ENCODE assay signal across 16 cellular contexts in genomic region chr18:36871801-36872200, GRCh38. TPM values are rescaled to one million over a fixed set of nuclear protein-coding genes. Genes with fewer than 3 reads are reported as not detected.
DNase-seq lines count a peak whose midpoint lies in the region; ATAC-seq and TF ChIP-seq lines count a peak whose summit lies in the region.
"Had no signal": no experiment of that assay in that cellular context is flagged by ENCODE, and none has a peak within 500 bp of the region (broad histone marks: within the 10 kb centered on the region; RNA-seq: fewer than 3 reads in every experiment).

No MANE protein-coding gene starts in this region.

- H4K8ac ChIP-seq in mesendoderm (ENCODE audit: low read depth, low read length), result no peak overlapping the region

- H3K79me2 ChIP-seq in GM23338 (replicated peaks; ENCODE audit: insufficient read depth) (no peaks in the 10 kb centered on the region), mesendoderm (ENCODE audit: control insufficient read depth, insufficient read depth, low read length) (no peaks in the 10 kb centered on the region)

- H3K9ac ChIP-seq in mesendoderm (ENCODE audit: low read length), result no peak overlapping the region

- H3K56ac ChIP-seq in mesendoderm (ENCODE audit: low read length), result no peak overlapping the region

- H3K4me1 ChIP-seq in GM23338 (ENCODE audit: insufficient read depth) (no peaks in the 10 kb centered on the region), mesendoderm (ENCODE audit: control insufficient read depth, low read depth, low read length) (no peaks in the 10 kb centered on the region)

- H3K4me1 Mint-ChIP-seq in GM23338 (peaks cover 15% of the 10 kb centered on the region), WTC11 (peaks cover 13% of the 10 kb centered on the region)
- peaks cover 8% of the 10 kb centered on the region for H3K4me1 Mint-ChIP-seq in stimulated activated effector memory CD8-positive, alpha-beta T cell treated with anti-CD3 and anti-CD28 coated beads, Interleukin-12 subunit alpha, Interleukin-12 subunit beta, amount 100 ng/mL, for 72 hours

- no peaks in the 10 kb centered on the region for H3F3A ChIP-seq in GM23338 (replicated peaks; ENCODE audit: low read depth)

- H3K27ac Mint-ChIP-seq in GM23338 (peak overlapping the region; percentile 68; the same call in 1 of the 2 replicates), WTC11 (0 out of 2 replicates have a peak overlapping the region, but pooled peaks have one; percentile 23)
- peak overlapping the region; percentile 0 for H3K27ac Mint-ChIP-seq in stimulated activated effector memory CD8-positive, alpha-beta T cell treated with anti-CD3 and anti-CD28 coated beads, Interleukin-12 subunit alpha, Interleukin-12 subunit beta, amount 100 ng/mL, for 72 hours
- H3K27ac Mint-ChIP-seq: B cell; CD4-positive, alpha-beta T cell; HFFc6 had no signal

- H3K36me3 ChIP-seq in GM23338 (ENCODE audit: insufficient read depth) (no peaks in the 10 kb centered on the region), mesendoderm (ENCODE audit: control insufficient read depth, insufficient read depth, low read length) (no peaks in the 10 kb centered on the region)

- no peak overlapping the region for H4K5ac ChIP-seq in mesendoderm (ENCODE audit: low read length)

- no peak overlapping the region for H3K27ac ChIP-seq in GM23338 (ENCODE audit: low read depth)
- no peak overlapping the region for H3K27ac ChIP-seq in mesendoderm (ENCODE audit: low read depth, low read length)

- TF ChIP-seq CTCF in GM23338 (conservative IDR thresholded peaks at IDR 0.05; ENCODE audit: low read depth in 2 of 2) (no peak), WTC11 (IDR thresholded peaks at IDR 0.05) (no peak)

- no peak overlapping the region for H2BK15ac ChIP-seq in mesendoderm (replicated peaks; ENCODE audit: low read depth)

- DNase-seq in GM23338 (ENCODE audit: low spot score) (peak; percentile 12), WTC11 (ENCODE audit: low spot score) (no peak), mesendoderm (peak; percentile 53), cerebellum (ENCODE audit: low spot score) (no peak), HuH-7.5 (ENCODE audit: low spot score) (no peak)
- DNase-seq in stimulated activated effector memory CD8-positive, alpha-beta T cell treated with anti-CD3 and anti-CD28 coated beads, Interleukin-12 subunit alpha, Interleukin-12 subunit beta, amount 100 ng/mL, for 72 hours (ENCODE audit: low spot score in 2 of 2), result no peak
- DNase-seq: C1 segment of cervical spinal cord; Calu3; CD4-positive, alpha-beta T cell; DMS 273 treated with DMSO at 0.1 percent for 48 hours; HCEC 1CT; HFFc6 had no signal

- H3K23ac ChIP-seq in mesendoderm (ENCODE audit: low read length), result no peak overlapping the region

- H3K27me3 Mint-ChIP-seq in GM23338 (ENCODE audit: insufficient read depth, low read depth, poor library complexity) (no peaks in the 10 kb centered on the region), WTC11 (ENCODE audit: low read depth) (no peaks in the 10 kb centered on the region)
- H3K27me3 Mint-ChIP-seq: B cell; CD4-positive, alpha-beta T cell had no signal

- WGBS in mesendoderm (ENCODE audit: extremely low coverage, insufficient coverage, low lambda C conversion rate), result no CpG with 5 or more reads among the region's 3 CpGs

- H3K4ac ChIP-seq in mesendoderm (ENCODE audit: low read depth, low read length), result no peak overlapping the region

- H3K4me2 ChIP-seq in GM23338, result no peak overlapping the region
- no peak overlapping the region for H3K4me2 ChIP-seq in mesendoderm (ENCODE audit: low read length)

- H3K79me1 ChIP-seq in mesendoderm (ENCODE audit: low read length), result no peaks in the 10 kb centered on the region

- H3K9me3 Mint-ChIP-seq in GM23338, result peaks cover 10% of the 10 kb centered on the region; the same call in 2 of the 3 replicates
- H3K9me3 Mint-ChIP-seq in WTC11, result peaks cover 18% of the 10 kb centered on the region
- H3K9me3 Mint-ChIP-seq in stimulated activated effector memory CD8-positive, alpha-beta T cell treated with anti-CD3 and anti-CD28 coated beads, Interleukin-12 subunit alpha, Interleukin-12 subunit beta, amount 100 ng/mL, for 72 hours, result no peaks in the 10 kb centered on the region

- no peak overlapping the region for H2AFZ ChIP-seq in GM23338

- no peak overlapping the region for H2BK120ac ChIP-seq in mesendoderm (ENCODE audit: low read depth, low read length)

- no peaks in the 10 kb centered on the region for H4K20me1 ChIP-seq in GM23338 (replicated peaks; ENCODE audit: insufficient read depth)

- no peak for ATAC-seq in GM23338
- no peak for ATAC-seq in WTC11
- no peak for ATAC-seq in stimulated activated effector memory CD8-positive, alpha-beta T cell treated with anti-CD3 and anti-CD28 coated beads, Interleukin-12 subunit alpha, Interleukin-12 subunit beta, amount 100 ng/mL, for 72 hours
- ATAC-seq in GM18858 (IDR thresholded peaks at IDR 0.05; ENCODE audit: unreplicated experiment), result no peak
- ATAC-seq: GM12878, HepG2 had no signal

- CTCF ChIA-PET in WTC11 (lab: Charles Lee), result interaction anchor here (1.1 kb wide), 1 partner anchor 30 kb away, joined by 3 read pairs; no protein-coding TSS in a partner anchor

- H3K9me2 ChIP-seq in GM23338 (ENCODE audit: insufficient read depth), result no peaks in the 10 kb centered on the region

- no peak overlapping the region for H2AK5ac ChIP-seq in mesendoderm (ENCODE audit: low read length)

- H3K4me3 Mint-ChIP-seq in GM23338 (no peak overlapping the region), WTC11 (no peak overlapping the region)
- H3K4me3 Mint-ChIP-seq in stimulated activated effector memory CD8-positive, alpha-beta T cell treated with anti-CD3 and anti-CD28 coated beads, Interleukin-12 subunit alpha, Interleukin-12 subunit beta, amount 100 ng/mL, for 72 hours, result no peak overlapping the region
- H3K4me3 Mint-ChIP-seq: B cell; CD4-positive, alpha-beta T cell; HFFc6 had no signal

- POLR2A ChIA-PET in WTC11 (lab: Charles Lee), result interaction anchor here (0.6 kb wide), 1 partner anchor 494 kb away, joined by 3 read pairs; no protein-coding TSS in a partner anchor

- H3K27me3 ChIP-seq in GM23338 (ENCODE audit: insufficient read depth) (no peaks in the 10 kb centered on the region), mesendoderm (ENCODE audit: insufficient read depth, low read length, poor library complexity) (no peaks in the 10 kb centered on the region)

- H3K36me3 Mint-ChIP-seq in GM23338 (ENCODE audit: low read depth), result peaks cover 19% of the 10 kb centered on the region; the same call in 2 of the 3 replicates
- peaks cover 18% of the 10 kb centered on the region; the same call in 1 of the 2 replicates for H3K36me3 Mint-ChIP-seq in WTC11
- peaks cover 5% of the 10 kb centered on the region for H3K36me3 Mint-ChIP-seq in stimulated activated effector memory CD8-positive, alpha-beta T cell treated with anti-CD3 and anti-CD28 coated beads, Interleukin-12 subunit alpha, Interleukin-12 subunit beta, amount 100 ng/mL, for 72 hours

- no peak overlapping the region for H3K18ac ChIP-seq in mesendoderm (ENCODE audit: low read length)

- H2BK5ac ChIP-seq in mesendoderm (ENCODE audit: low read length), result no peak overlapping the region

- H3K4me3 ChIP-seq in GM23338 (no peak overlapping the region), mesendoderm (ENCODE audit: low read length) (no peak overlapping the region)
- H3K4me3 ChIP-seq: GM12878 had no signal

TF ChIP-seq in GM23338, 12 proteins besides CTCF, POLR2A, EP300 and RAD21 (continues in another document):
- TF ChIP-seq STAT1 (IDR thresholded peaks at IDR 0.05; ENCODE audit: unreplicated experiment), result no peak
- TF ChIP-seq, protein P1, sequence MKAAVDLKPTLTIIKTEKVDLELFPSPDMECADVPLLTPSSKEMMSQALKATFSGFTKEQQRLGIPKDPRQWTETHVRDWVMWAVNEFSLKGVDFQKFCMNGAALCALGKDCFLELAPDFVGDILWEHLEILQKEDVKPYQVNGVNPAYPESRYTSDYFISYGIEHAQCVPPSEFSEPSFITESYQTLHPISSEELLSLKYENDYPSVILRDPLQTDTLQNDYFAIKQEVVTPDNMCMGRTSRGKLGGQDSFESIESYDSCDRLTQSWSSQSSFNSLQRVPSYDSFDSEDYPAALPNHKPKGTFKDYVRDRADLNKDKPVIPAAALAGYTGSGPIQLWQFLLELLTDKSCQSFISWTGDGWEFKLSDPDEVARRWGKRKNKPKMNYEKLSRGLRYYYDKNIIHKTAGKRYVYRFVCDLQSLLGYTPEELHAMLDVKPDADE (IDR thresholded peaks at IDR 0.05), result no peak
- TF ChIP-seq CREB1 (CRISPR knock-in tag; IDR thresholded peaks at IDR 0.05; ENCODE audit: low read depth), result no peak
- no peak for TF ChIP-seq EZH2phosphoT487 (IDR thresholded peaks at IDR 0.05; ENCODE audit: unreplicated experiment)
- no peak for TF ChIP-seq NANOG (IDR thresholded peaks at IDR 0.05; ENCODE audit: borderline replicate concordance)
- no peak for TF ChIP-seq ZNF331 (CRISPR knock-in tag; IDR thresholded peaks at IDR 0.05; ENCODE audit: low read depth)

TF ChIP-seq in WTC11, 78 proteins besides CTCF, POLR2A, EP300 and RAD21 (continues in another document):
- no peak for TF ChIP-seq SMAD4 (CRISPR knock-in tag; IDR thresholded peaks at IDR 0.05)
- no peak for TF ChIP-seq ESRRA (CRISPR knock-in tag; IDR thresholded peaks at IDR 0.05; ENCODE audit: borderline replicate concordance)
- TF ChIP-seq, protein P2, sequence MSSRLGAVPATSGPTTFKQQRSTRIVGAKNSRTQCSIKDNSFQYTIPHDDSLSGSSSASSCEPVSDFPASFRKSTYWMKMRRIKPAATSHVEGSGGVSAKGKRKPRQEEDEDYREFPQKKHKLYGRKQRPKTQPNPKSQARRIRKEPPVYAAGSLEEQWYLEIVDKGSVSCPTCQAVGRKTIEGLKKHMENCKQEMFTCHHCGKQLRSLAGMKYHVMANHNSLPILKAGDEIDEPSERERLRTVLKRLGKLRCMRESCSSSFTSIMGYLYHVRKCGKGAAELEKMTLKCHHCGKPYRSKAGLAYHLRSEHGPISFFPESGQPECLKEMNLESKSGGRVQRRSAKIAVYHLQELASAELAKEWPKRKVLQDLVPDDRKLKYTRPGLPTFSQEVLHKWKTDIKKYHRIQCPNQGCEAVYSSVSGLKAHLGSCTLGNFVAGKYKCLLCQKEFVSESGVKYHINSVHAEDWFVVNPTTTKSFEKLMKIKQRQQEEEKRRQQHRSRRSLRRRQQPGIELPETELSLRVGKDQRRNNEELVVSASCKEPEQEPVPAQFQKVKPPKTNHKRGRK (CRISPR knock-in tag; IDR thresholded peaks at IDR 0.05; ENCODE audit: borderline replicate concordance), result no peak
- no peak for TF ChIP-seq ZNF317 (CRISPR knock-in tag; IDR thresholded peaks at IDR 0.05; ENCODE audit: borderline replicate concordance, low read depth)
- TF ChIP-seq ZNF671 (CRISPR knock-in tag; IDR thresholded peaks at IDR 0.05), result no peak

RNA-seq across cellular contexts. Expression of gene KIAA1328, which starts 42.9 kb away (rescaled TPM):
- 8.4 and 8.6 TPM in 2 replicates for total RNA-seq in GM23338 (2014; rRNA removed; shearing (Covaris generic))
- polyA plus RNA-seq in GM23338 (2016; fragmentation: Nextera tagmentation; extraction: Ambion mirVana), result 3.1 and 5.2 TPM in 2 replicates
- total RNA-seq in WTC11 (2021) (4.8 to 5.5 TPM (median 5.3 TPM) in 3 replicates), cerebellum (36.5 TPM)
- polyA plus RNA-seq in mesendoderm (2013, experiment 1 of 2), result 2.8 TPM
- polyA plus RNA-seq in mesendoderm (2013, experiment 2 of 2), result 3.1 TPM

RNA-seq across cellular contexts. Expression of gene TPGS2, which starts 43.0 kb away (rescaled TPM):
- total RNA-seq in GM23338 (2014; rRNA removed; shearing (Covaris generic)), result 167 and 173 TPM in 2 replicates
- polyA plus RNA-seq in GM23338 (2016; fragmentation: Nextera tagmentation; extraction: Ambion mirVana), result 124 and 136 TPM in 2 replicates
- 96.9 to 118 TPM (median 114 TPM) in 3 replicates for total RNA-seq in WTC11 (2021)
- 155 TPM for polyA plus RNA-seq in mesendoderm (2013, experiment 1 of 2)
- 161 TPM for polyA plus RNA-seq in mesendoderm (2013, experiment 2 of 2)
- 104 TPM for total RNA-seq in cerebellum

Comparison
In these comparisons a context has a peak if more than half of its experiments do, and no peak if none do; other contexts are left out.
1. DNase-seq: peak in GM23338 (single experiment) and mesendoderm (single experiment); none in WTC11 (single experiment), stimulated activated effector memory CD8-positive, alpha-beta T cell treated with anti-CD3 and anti-CD28 coated beads, Interleukin-12 subunit alpha, Interleukin-12 subunit beta, amount 100 ng/mL, for 72 hours (0 of 2), cerebellum (single experiment) and HuH-7.5 (single experiment).
2. H3K27ac Mint-ChIP-seq: peak in every context shown above with its lines; median percentile 68 in GM23338; 23 in WTC11; 0 in stimulated activated effector memory CD8-positive, alpha-beta T cell treated with anti-CD3 and anti-CD28 coated beads, Interleukin-12 subunit alpha, Interleukin-12 subunit beta, amount 100 ng/mL, for 72 hours.